ENCODE assay signal across 13 cellular contexts in genomic region chr19:55157064-55157908, GRCh38. TPM values are rescaled to one million over a fixed set of nuclear protein-coding genes. Genes with fewer than 3 reads are reported as not detected.
DNase-seq lines count a peak whose midpoint lies in the region; ATAC-seq and TF ChIP-seq lines count a peak whose summit lies in the region.
"Had no signal": no experiment of that assay in that cellular context is flagged by ENCODE, and none has a peak within 500 bp of the region (broad histone marks: within the 10 kb centered on the region; RNA-seq: fewer than 3 reads in every experiment).

TNNI3 (minus strand) TSS chr19:55157732; CDS start chr19:55157589, 143 bp downstream.

- H3K27me3 Mint-ChIP-seq in neural crest cell (ENCODE audit: low read depth) (peaks cover 54% of the 10 kb centered on the region), T-cell (peaks cover 18 to 51% of the 10 kb centered on the region in 2 donors)

- H3K27me3 ChIP-seq in BLaER1 treated with 17β-estradiol and CSF1 and Interleukin-3, amounts not matched to agents 10 nM and 100 nM: peaks cover 0 to 11% (median 0%) of the 10 kb centered on the region in 11 experiments; a peak in 8 of 22 replicates
- H3K27me3 ChIP-seq in PC-3 (ENCODE audit: low read length) (no peaks in the 10 kb centered on the region), cardiac muscle cell (peaks cover 17% of the 10 kb centered on the region)

- DNase-seq in PC-3 (no peak), cardiac muscle cell (ENCODE audit: low read depth in 1 of 2, low spot score in 1 of 2) (no peak), neural crest cell (ENCODE audit: low read depth, low spot score) (no peak), 8988T (no peak), T-cell (no peak), hippocampal formation (lab: John Stamatoyannopoulos, UW) (no peak)
- no peak for DNase-seq in stimulated activated CD4-positive, alpha-beta T cell treated with anti-CD3 and anti-CD28 coated beads, Interleukin-2, amount 100 ng/mL, for 24 hours

- H3K4me1 ChIP-seq in BLaER1 treated with 17β-estradiol and CSF1 and Interleukin-3, amounts not matched to agents 10 nM and 100 nM: peaks cover 30 to 72% (median 70%) of the 10 kb centered on the region in 10 experiments
- peaks cover 21% of the 10 kb centered on the region for H3K4me1 ChIP-seq in PC-3 (ENCODE audit: insufficient read depth, low read length)
- H3K4me1 ChIP-seq in cardiac muscle cell (ENCODE audit: low read depth): peaks cover 15% of the 10 kb centered on the region

- H3K9me3 ChIP-seq in BLaER1 treated with 17β-estradiol and CSF1 and Interleukin-3, amounts not matched to agents 10 nM and 100 nM (replicated peaks in 1 of 11): peaks cover 0 to 3% (median 0%) of the 10 kb centered on the region in 11 experiments; a peak in 7 of 22 replicates
- H3K9me3 ChIP-seq in PC-3 (ENCODE audit: low read length): no peaks in the 10 kb centered on the region
- H3K9me3 ChIP-seq in cardiac muscle cell (ENCODE audit: low read depth): no peaks in the 10 kb centered on the region
- H3K9me3 ChIP-seq: esophagus muscularis mucosa had no signal

- peak within 1 kb of the TSS; percentile 80 to 96 (median 87) for H3K4me2 ChIP-seq in BLaER1 treated with 17β-estradiol and CSF1 and Interleukin-3, amounts not matched to agents 10 nM and 100 nM
- H3K4me2 ChIP-seq in PC-3 (ENCODE audit: low read length): peak within 1 kb of the TSS; percentile 81

- ATAC-seq in PC-3 (no peak), T-cell (replicated peaks in 1 of 4) (no peak)

- CTCF ChIA-PET in PC-3 (lab: Charles Lee) (no interaction called here), T-cell (lab: Charles Lee) (no interaction called here)

- intact Hi-C loops in PC-3 (cut with micrococcal nuclease): no loop called here

- H3F3A ChIP-seq in PC-3 (ENCODE audit: low read length, unreplicated experiment): peaks cover 2% of the 10 kb centered on the region

- TF ChIP-seq CTCF in PC-3 (conservative IDR thresholded peaks at IDR 0.05; ENCODE audit: low read depth, low read length): no peak
- TF ChIP-seq CTCF in cardiac muscle cell (IDR thresholded peaks at IDR 0.05; ENCODE audit: low read depth, low read length): no peak
- no peak for TF ChIP-seq CTCF in neural crest cell (conservative IDR thresholded peaks at IDR 0.05)

- peak within 1 kb of the TSS in 7 of 11 experiments; percentile 25 to 44 (median 32); a peak in 11 of 22 replicates for H3K9ac ChIP-seq in BLaER1 treated with 17β-estradiol and CSF1 and Interleukin-3, amounts not matched to agents 10 nM and 100 nM
- no peak within 1 kb of the TSS for H3K9ac ChIP-seq in PC-3 (ENCODE audit: low read length)

- no peaks in the 10 kb centered on the region for H3K36me3 Mint-ChIP-seq in neural crest cell (ENCODE audit: low read depth)
- H3K36me3 Mint-ChIP-seq in T-cell: no peaks in the 10 kb centered on the region
- H3K36me3 Mint-ChIP-seq: activated CD4-positive, alpha-beta memory T cell treated with anti-CD3 and anti-CD28 coated beads for 36 hours had no signal

- no TSS peak for BruUV-seq in PC-3 (replicated peaks; lab: Mats Ljungman, UMichigan)

- no peaks in the 10 kb centered on the region for H3K9me2 ChIP-seq in PC-3 (replicated peaks; ENCODE audit: low read length)

- POLR2A ChIA-PET in PC-3 (lab: Charles Lee; ENCODE audit: unreplicated experiment) (no interaction called here), T-cell (lab: Charles Lee) (no interaction called here)

- H3K4me3 ChIP-seq in BLaER1 treated with 17β-estradiol and CSF1 and Interleukin-3, amounts not matched to agents 10 nM and 100 nM: peak within 1 kb of the TSS; percentile 35 to 60 (median 46)
- H3K4me3 ChIP-seq in PC-3 (ENCODE audit: low read length): peak within 1 kb of the TSS; percentile 68; the same call in 1 of the 2 replicates
- H3K4me3 ChIP-seq in cardiac muscle cell: peak within 1 kb of the TSS; percentile 34
- H3K4me3 ChIP-seq: esophagus muscularis mucosa had no signal

- no peaks in the 10 kb centered on the region for H3K79me2 ChIP-seq in PC-3 (ENCODE audit: low read length)

- H3K4me3 Mint-ChIP-seq in neural crest cell (peak within 1 kb of the TSS; percentile 90), T-cell (peak within 1 kb of the TSS in 1 of 3 donors; percentile 43)
- H3K4me3 Mint-ChIP-seq: activated CD4-positive, alpha-beta memory T cell treated with anti-CD3 and anti-CD28 coated beads for 36 hours; CD4-positive, alpha-beta T cell; stimulated activated naive CD8-positive, alpha-beta T cell treated with anti-CD3 and anti-CD28 coated beads, Interleukin-15, Interleukin-2, amounts not matched to agents 100 ng/mL and 50 ng/mL, for 24 hours had no signal

- H3K9me3 Mint-ChIP-seq in neural crest cell (peaks cover under 1% of the 10 kb centered on the region), T-cell (peaks cover under 1 to 6% (median 1%) of the 10 kb centered on the region in 3 donors)

- H3K4me1 Mint-ChIP-seq in neural crest cell: peaks cover 6% of the 10 kb centered on the region
- H3K4me1 Mint-ChIP-seq in T-cell: peaks cover 19 to 24% (median 20%) of the 10 kb centered on the region in 3 donors

- H2AFZ ChIP-seq in PC-3 (ENCODE audit: low read length): peak within 1 kb of the TSS; percentile 86

- no peaks in the 10 kb centered on the region; a peak in 2 of 22 replicates for H4K20me1 ChIP-seq in BLaER1 treated with 17β-estradiol and CSF1 and Interleukin-3, amounts not matched to agents 10 nM and 100 nM
- no peaks in the 10 kb centered on the region for H4K20me1 ChIP-seq in PC-3 (ENCODE audit: low read length)

- peak within 1 kb of the TSS in 7 of 11 experiments; percentile 22 to 58 (median 53); a peak in 12 of 22 replicates for H3K27ac ChIP-seq in BLaER1 treated with 17β-estradiol and CSF1 and Interleukin-3, amounts not matched to agents 10 nM and 100 nM
- H3K27ac ChIP-seq in PC-3 (ENCODE audit: low read length): no peak within 1 kb of the TSS
- peak within 1 kb of the TSS; percentile 48 for H3K27ac ChIP-seq in cardiac muscle cell
- H3K27ac ChIP-seq: esophagus muscularis mucosa had no signal

- H3K27ac Mint-ChIP-seq in neural crest cell (ENCODE audit: unreplicated experiment) (no peak within 1 kb of the TSS), T-cell (no peak within 1 kb of the TSS)
- H3K27ac Mint-ChIP-seq: activated CD4-positive, alpha-beta memory T cell treated with anti-CD3 and anti-CD28 coated beads for 36 hours; CD4-positive, alpha-beta T cell; stimulated activated naive CD8-positive, alpha-beta T cell treated with anti-CD3 and anti-CD28 coated beads, Interleukin-15, Interleukin-2, amounts not matched to agents 100 ng/mL and 50 ng/mL, for 24 hours had no signal

- no peaks in the 10 kb centered on the region for H3K36me3 ChIP-seq in BLaER1 treated with 17β-estradiol and CSF1 and Interleukin-3, amounts not matched to agents 10 nM and 100 nM
- H3K36me3 ChIP-seq in PC-3 (ENCODE audit: low read depth, low read length) (no peaks in the 10 kb centered on the region), cardiac muscle cell (no peaks in the 10 kb centered on the region)

RNA-seq across cellular contexts. Expression of gene TNNI3, which starts in this region (rescaled TPM):
- total RNA-seq in PC-3 (2014; rRNA removed) (32.4 and 40.1 TPM in 2 replicates), cardiac muscle cell (64.5 and 78.6 TPM in 2 replicates), neural crest cell (5.4 and 6.5 TPM in 2 replicates), T-cell (not detected)
- polyA plus RNA-seq in cardiac muscle cell: 49.8 and 85.5 TPM in 2 replicates
- total RNA-seq: activated CD4-positive, alpha-beta memory T cell treated with anti-CD3 and anti-CD28 coated beads for 36 hours; CD4-positive, alpha-beta T cell; esophagus muscularis mucosa; T-helper 1 cell treated with Interleukin-12 subunit alpha and Interleukin-12 subunit beta and Interleukin-4 antibody, amounts not matched to agents 30 ng/mL and 1 ng/mL, for 36 hours had no signal
